ENCODE assay signal across 11 cellular contexts in genomic region chr11:64893194-64894069, GRCh38. TPM values are rescaled to one million over a fixed set of nuclear protein-coding genes. Genes with fewer than 3 reads are reported as not detected.
DNase-seq lines count a peak whose midpoint lies in the region; ATAC-seq and TF ChIP-seq lines count a peak whose summit lies in the region.
"Had no signal": no experiment of that assay in that cellular context is flagged by ENCODE, and none has a peak within 500 bp of the region (broad histone marks: within the 10 kb centered on the region; RNA-seq: fewer than 3 reads in every experiment).

No MANE protein-coding gene starts in this region.

- intact Hi-C loops in A673 (cut with micrococcal nuclease; ENCODE audit: unreplicated experiment) (loop anchor here (1.0 kb wide), 1 partner anchor 46 kb away; no protein-coding TSS in a partner anchor), testis (cut with DNase I; ENCODE audit: low total_unique reads) (loop anchor here (5.0 kb wide), 1 partner anchor 46 kb away; no protein-coding TSS in a partner anchor)

- peak overlapping the region; percentile 25 to 77 (median 63); a peak in 20 of 22 replicates for H3K9ac ChIP-seq in BLaER1 treated with 17β-estradiol and CSF1 and Interleukin-3, amounts not matched to agents 10 nM and 100 nM
- H3K9ac ChIP-seq in duodenal mucosa (ENCODE audit: low read depth in 1 of 2, low read length in 2 of 2), result peak overlapping the region; percentile 87 to 95
- H3K9ac ChIP-seq: parathyroid adenoma had no signal

- peaks cover 20 to 41% (median 29%) of the 10 kb centered on the region in 11 experiments for H3K36me3 ChIP-seq in BLaER1 treated with 17β-estradiol and CSF1 and Interleukin-3, amounts not matched to agents 10 nM and 100 nM
- H3K36me3 ChIP-seq in duodenal mucosa (ENCODE audit: control insufficient read depth in 1 of 2, insufficient read depth in 2 of 2, low read length in 2 of 2) (peaks cover 33 to 41% of the 10 kb centered on the region in 2 donors), muscle layer of duodenum (ENCODE audit: control insufficient read depth in 1 of 2, insufficient read depth in 2 of 2, low read length in 2 of 2) (peaks cover 4 to 39% of the 10 kb centered on the region in 2 donors), A673 (ENCODE audit: insufficient read depth, low read length, poor library complexity, severe bottlenecking) (no peaks in the 10 kb centered on the region), testis (ENCODE audit: low read depth, missing control alignments) (no peaks in the 10 kb centered on the region)

- peak overlapping the region in 10 of 11 experiments; percentile 27 to 83 (median 72); a peak in 19 of 22 replicates for H3K27ac ChIP-seq in BLaER1 treated with 17β-estradiol and CSF1 and Interleukin-3, amounts not matched to agents 10 nM and 100 nM
- H3K27ac ChIP-seq in duodenal mucosa (ENCODE audit: low read depth, low read length) (peak overlapping the region; percentile 92), muscle layer of duodenum (ENCODE audit: low read length) (peak overlapping the region; percentile 83), A673 (ENCODE audit: low read depth, low read length, poor library complexity, severe bottlenecking) (no peak overlapping the region), testis (no peak overlapping the region)
- H3K27ac ChIP-seq: parathyroid adenoma, thyroid gland had no signal

- no peaks in the 10 kb centered on the region for H3K9me3 ChIP-seq in BLaER1 treated with 17β-estradiol and CSF1 and Interleukin-3, amounts not matched to agents 10 nM and 100 nM (replicated peaks in 1 of 11)
- no peaks in the 10 kb centered on the region for H3K9me3 ChIP-seq in duodenal mucosa (ENCODE audit: control insufficient read depth in 1 of 2, low read length in 2 of 2)
- H3K9me3 ChIP-seq in muscle layer of duodenum (ENCODE audit: control insufficient read depth in 1 of 2, low read length in 2 of 2), result no peaks in the 10 kb centered on the region
- no peaks in the 10 kb centered on the region for H3K9me3 ChIP-seq in A673 (ENCODE audit: low read depth, low read length, poor library complexity, severe bottlenecking)
- H3K9me3 ChIP-seq in testis, result no peaks in the 10 kb centered on the region
- H3K9me3 ChIP-seq: thyroid gland had no signal

- peaks cover 37 to 90% (median 74%) of the 10 kb centered on the region in 10 experiments for H3K4me1 ChIP-seq in BLaER1 treated with 17β-estradiol and CSF1 and Interleukin-3, amounts not matched to agents 10 nM and 100 nM
- H3K4me1 ChIP-seq in duodenal mucosa (ENCODE audit: control insufficient read depth in 1 of 2, insufficient read depth in 2 of 2, low read length in 2 of 2), result peaks cover 13 to 23% of the 10 kb centered on the region in 2 donors
- H3K4me1 ChIP-seq in muscle layer of duodenum (ENCODE audit: control insufficient read depth in 1 of 2, insufficient read depth in 2 of 2, low read length in 2 of 2), result peaks cover 0 to under 1% of the 10 kb centered on the region in 2 donors
- H3K4me1 ChIP-seq in A673 (ENCODE audit: insufficient read depth, low read length, poor library complexity, severe bottlenecking), result no peaks in the 10 kb centered on the region
- H3K4me1 ChIP-seq in testis, result no peaks in the 10 kb centered on the region
- H3K4me1 ChIP-seq: parathyroid adenoma had no signal

- ATAC-seq in HG02943 (IDR thresholded peaks at IDR 0.05; ENCODE audit: low read depth, unreplicated experiment), result peak; percentile 60

- TF ChIP-seq CTCF in A673 (conservative IDR thresholded peaks at IDR 0.05; ENCODE audit: low read depth, low read length) (no peak), testis (IDR thresholded peaks at IDR 0.05) (no peak)

- peak overlapping the region in 2 of 10 experiments; percentile 3 to 8; a peak in 2 of 20 replicates for H3K4me3 ChIP-seq in BLaER1 treated with 17β-estradiol and CSF1 and Interleukin-3, amounts not matched to agents 10 nM and 100 nM
- H3K4me3 ChIP-seq in duodenal mucosa (ENCODE audit: low read depth in 1 of 2, low read length in 2 of 2) (peak overlapping the region; percentile 82 to 91), muscle layer of duodenum (ENCODE audit: low read depth in 1 of 2, low read length in 2 of 2) (peak overlapping the region in 1 of 2 donors; percentile 59), A673 (ENCODE audit: low read depth, low read length, poor library complexity, severe bottlenecking) (no peak overlapping the region), testis (no peak overlapping the region)
- H3K4me3 ChIP-seq: thyroid gland had no signal

- no peaks in the 10 kb centered on the region for H3K27me3 ChIP-seq in BLaER1 treated with 17β-estradiol and CSF1 and Interleukin-3, amounts not matched to agents 10 nM and 100 nM
- H3K27me3 ChIP-seq in duodenal mucosa (ENCODE audit: control insufficient read depth in 1 of 2, insufficient read depth in 2 of 2, low read length in 2 of 2), result no peaks in the 10 kb centered on the region
- H3K27me3 ChIP-seq in muscle layer of duodenum (ENCODE audit: low read depth, low read length), result no peaks in the 10 kb centered on the region
- no peaks in the 10 kb centered on the region for H3K27me3 ChIP-seq in A673 (replicated peaks; ENCODE audit: insufficient read depth, low read depth, low read length, poor library complexity)
- no peaks in the 10 kb centered on the region for H3K27me3 ChIP-seq in testis
- H3K27me3 ChIP-seq: thyroid gland had no signal

- peaks cover 0 to 9% (median 0%) of the 10 kb centered on the region in 11 experiments; a peak in 3 of 22 replicates for H4K20me1 ChIP-seq in BLaER1 treated with 17β-estradiol and CSF1 and Interleukin-3, amounts not matched to agents 10 nM and 100 nM

- peak overlapping the region; percentile 78 to 97 (median 91) for H3K4me2 ChIP-seq in BLaER1 treated with 17β-estradiol and CSF1 and Interleukin-3, amounts not matched to agents 10 nM and 100 nM

- CTCF ChIA-PET in A673 (lab: Charles Lee), result no interaction called here

- POLR2A ChIA-PET in A673 (lab: Charles Lee; ENCODE audit: low non-redundant PET), result no interaction called here

- BruUV-seq in A673 (replicated peaks; lab: Mats Ljungman, UMichigan), result no TSS peak

- WGBS in testis, 2 donors, result 80 to 85% methylated on average over 7 to 25 of the region's 25 CpGs

- TF ChIP-seq POLR2A in testis (IDR thresholded peaks at IDR 0.05), result no peak

- DNase-seq in activated naive CD4-positive, alpha-beta T cell treated with anti-CD3 and anti-CD28 coated beads, Interleukin-2, amount 50 U/mL, for 16 hours, result no peak
- DNase-seq in A673 (ENCODE audit: low spot score) (no peak), testis (no peak), DMS79 (lab: John Stamatoyannopoulos, UW) (no peak)

RNA-seq across cellular contexts. Expression of gene EHD1, which starts 15.0 kb away (rescaled TPM):
- total RNA-seq in A673 (2021) (53.3 and 63.1 TPM in 2 replicates), testis (100 to 1,000 TPM; 230 to 455 TPM)
- 328 TPM for polyA plus RNA-seq in testis (ENCODE audit: insufficient read depth, low read depth, low replicate concordance)

RNA-seq across cellular contexts. Expression of gene ATG2A, which starts 23.6 kb away (rescaled TPM):
- 28.6 and 29.6 TPM in 2 replicates for total RNA-seq in A673 (2021)
- total RNA-seq in testis, result 10 to 100 TPM; 51.1 to 56.1 TPM
- polyA plus RNA-seq in testis (ENCODE audit: insufficient read depth, low read depth, low replicate concordance), result 22.2 TPM

RNA-seq across cellular contexts. Expression of gene PPP2R5B, which starts 31.1 kb away (rescaled TPM):
- total RNA-seq in A673 (2021) (16.1 and 17.2 TPM in 2 replicates), testis (10 to 100 TPM; 19.4 to 26.2 TPM)
- 9.9 TPM for polyA plus RNA-seq in testis (ENCODE audit: insufficient read depth, low read depth, low replicate concordance)

RNA-seq across cellular contexts. Expression of gene GPHA2, which starts 42.3 kb away (rescaled TPM):
- total RNA-seq in A673 (2021) (not detected in 2 replicates), testis (1 to 10 TPM; 7.0 to 9.4 TPM)
- polyA plus RNA-seq in testis (ENCODE audit: insufficient read depth, low read depth, low replicate concordance), result 6.9 TPM
- total RNA-seq: activated CD4-positive, alpha-beta T cell treated with anti-CD3 and anti-CD28 coated beads, Interleukin-2, amount 10 ng/mL, durations not matched to agents 7 days and 5 days had no signal

RNA-seq across cellular contexts. Expression of gene CDC42BPG, which starts 49.0 kb away (rescaled TPM):
- total RNA-seq in A673 (2021) (4.6 and 6.6 TPM in 2 replicates), testis (1 to 10 TPM; 7.6 to 9.2 TPM)
- polyA plus RNA-seq in testis (ENCODE audit: insufficient read depth, low read depth, low replicate concordance), result 5.3 TPM

Comparison
In these comparisons a context has a peak if more than half of its experiments do, and no peak if none do; other contexts are left out.
1. H3K27ac ChIP-seq: peak in BLaER1 treated with 17β-estradiol and CSF1 and Interleukin-3, amounts not matched to agents 10 nM and 100 nM (10 of 11), duodenal mucosa (single experiment) and muscle layer of duodenum (single experiment); none in A673 (single experiment) and testis (0 of 2).
2. H3K4me3 ChIP-seq: peak in duodenal mucosa (2 of 2); none in A673 (single experiment) and testis (0 of 2).